ENCODE assay signal across 10 cellular contexts in the genomic region with DNA sequence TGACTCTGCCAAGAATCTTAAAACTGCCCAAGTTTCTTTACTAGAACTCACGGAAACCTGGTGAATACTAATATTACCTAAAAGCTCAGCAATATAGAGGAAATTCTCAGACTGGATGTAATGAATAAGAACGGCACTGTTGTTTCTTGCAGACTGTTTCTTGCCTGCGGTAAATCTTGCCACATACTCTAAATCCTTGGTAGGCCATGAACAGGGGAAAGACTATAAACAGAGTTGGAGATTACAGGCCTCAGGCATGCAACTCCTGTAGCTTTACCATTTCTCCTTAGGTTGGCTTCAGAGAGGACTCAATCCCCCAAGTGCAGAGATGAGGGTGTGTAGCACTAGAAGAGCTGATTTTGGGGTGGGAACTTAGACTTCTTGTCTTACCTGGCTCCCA. TPM values are rescaled to one million over a fixed set of nuclear protein-coding genes. Genes with fewer than 3 reads are reported as not detected.
DNase-seq lines count a peak whose midpoint lies in the region; ATAC-seq lines count a peak whose summit lies in the region.
"Had no signal": no experiment of that assay in that cellular context is flagged by ENCODE, and none has a peak within 500 bp of the region (broad histone marks: within the 10 kb centered on the region; RNA-seq: fewer than 3 reads in every experiment).

No MANE protein-coding gene starts in this region.

- H3K4me1 ChIP-seq in ES-I3 (ENCODE audit: insufficient read depth, low read length): 0 out of 2 replicates have a peak, but pooled peaks cover 5% of the 10 kb centered on the region

- no peak for DNase-seq in SK-N-MC (ENCODE audit: low read depth, low spot score)
- peak; percentile 17 for DNase-seq in fibroblast of peridontal ligament (ENCODE audit: extremely low read depth)
- DNase-seq in renal cortical epithelial cell (ENCODE audit: low read depth): peak; percentile 47
- DNase-seq in LoVo (ENCODE audit: low spot score): no peak
- no peak for DNase-seq in AG20443 (ENCODE audit: low spot score)
- DNase-seq: effector memory CD4-positive, alpha-beta T cell; SHP77 had no signal

- no peak overlapping the region for H3K27ac ChIP-seq in SK-N-MC

- H3K9me3 ChIP-seq in ES-I3 (ENCODE audit: control insufficient read depth, insufficient read depth, low read length) (no peaks in the 10 kb centered on the region), SK-N-MC (ENCODE audit: low read depth, low read length) (no peaks in the 10 kb centered on the region)

- ATAC-seq in HG03045 (IDR thresholded peaks at IDR 0.05; ENCODE audit: unreplicated experiment) (no peak), HG03439 (IDR thresholded peaks at IDR 0.05; ENCODE audit: unreplicated experiment) (no peak)

- no peaks in the 10 kb centered on the region for H3K36me3 ChIP-seq in ES-I3 (ENCODE audit: insufficient read depth, low read length)
- no peaks in the 10 kb centered on the region for H3K36me3 ChIP-seq in SK-N-MC (ENCODE audit: insufficient read depth, low read length)

- H3K9ac ChIP-seq in ES-I3 (ENCODE audit: low read depth, low read length) (peak overlapping the region; percentile 81; the same call in 1 of the 2 replicates), SK-N-MC (ENCODE audit: insufficient read length) (peak overlapping the region; percentile 77)

- peak overlapping the region; percentile 89; the same call in 1 of the 2 replicates for H3K4me3 ChIP-seq in SK-N-MC

RNA-seq across cellular contexts. Expression of a gene that starts 1.1 kb away (rescaled TPM):
- 15.8 and 28.0 TPM in 2 replicates for total RNA-seq in renal cortical epithelial cell

RNA-seq across cellular contexts. Expression of a gene that starts 1.6 kb away (rescaled TPM):
- 5.1 and 6.8 TPM in 2 replicates for total RNA-seq in renal cortical epithelial cell

Comparison
In these comparisons a context has a peak if more than half of its experiments do, and no peak if none do; other contexts are left out.
1. DNase-seq: peak in fibroblast of peridontal ligament (single experiment) and renal cortical epithelial cell (single experiment); none in SK-N-MC (single experiment), LoVo (single experiment) and AG20443 (single experiment).